ENCODE assay signal across 1 cellular context in genomic region chr16:68646948-68647659, GRCh38.
A peak's percentile ranks its signal among the peaks of the same experiment; 100 is the strongest.
TF ChIP-seq lines count a peak whose summit lies in the region.

No MANE protein-coding gene starts in this region.

TF ChIP-seq in HEK293, 187 proteins besides CTCF, POLR2A, EP300 and RAD21 (continued from another document):
- TF ChIP-seq ZNF398 (tag by site-specific recombination; IDR thresholded peaks at IDR 0.05) (0 out of 2 replicates have a peak, but pooled peaks have one; percentile 8), WT1 (tag by site-specific recombination; IDR thresholded peaks at IDR 0.05) (peak; percentile 43; the same call in 1 of the 2 replicates), ZNF335 (tag by site-specific recombination; conservative IDR thresholded peaks at IDR 0.05) (peak; percentile 41), ZNF610 (tag by site-specific recombination; IDR thresholded peaks at IDR 0.05; ENCODE audit: borderline replicate concordance) (no peak), TCF7L2 (IDR thresholded peaks at IDR 0.05; ENCODE audit: borderline replicate concordance, low read depth, low read length) (no peak), OSR2 (tag by site-specific recombination; IDR thresholded peaks at IDR 0.05) (peak; percentile 94), ZNF558 (tag by site-specific recombination; IDR thresholded peaks at IDR 0.05) (no peak), HOXD13 (CRISPR knock-in tag; IDR thresholded peaks at IDR 0.05; ENCODE audit: borderline replicate concordance) (no peak), ZBTB20 (tag by site-specific recombination; IDR thresholded peaks at IDR 0.05) (0 out of 2 replicates have a peak, but pooled peaks have one; percentile 8)
